In genomic region chr7:116610210-116610609, GRCh38 we compare ENCODE assay signal across 1 cellular context.
TF ChIP-seq lines count a peak whose summit lies in the region.

No MANE protein-coding gene starts in this region.

TF ChIP-seq in K562, 482 proteins besides CTCF, POLR2A, EP300 and RAD21 (continued from another document and continues in another):
- TF ChIP-seq ATF4 (CRISPR knock-in tag; IDR thresholded peaks at IDR 0.05) (no peak), ZNF282 (CRISPR knock-in tag; IDR thresholded peaks at IDR 0.05) (no peak), REST (CRISPR knock-in tag; IDR thresholded peaks at IDR 0.05; ENCODE audit: low read depth) (no peak), HMG20B (CRISPR knock-in tag; IDR thresholded peaks at IDR 0.05) (no peak), NFYB (IDR thresholded peaks at IDR 0.05; ENCODE audit: extremely low read depth, insufficient read length) (no peak), GATAD2B (IDR thresholded peaks at IDR 0.05; ENCODE audit: borderline replicate concordance) (no peak), FOXM1 (IDR thresholded peaks at IDR 0.05; ENCODE audit: low read depth) (0 out of 2 replicates have a peak, but pooled peaks have one; percentile 16), FOXM1 (CRISPR knock-in tag; IDR thresholded peaks at IDR 0.05; ENCODE audit: low read depth) (no peak), HDAC3 (IDR thresholded peaks at IDR 0.05; ENCODE audit: borderline replicate concordance, partially characterized antibody) (no peak), ZNF589 (CRISPR knock-in tag; IDR thresholded peaks at IDR 0.05; ENCODE audit: low read depth) (no peak), ZBTB8A (IDR thresholded peaks at IDR 0.05; ENCODE audit: partially characterized antibody) (no peak), ZNF583 (CRISPR knock-in tag; IDR thresholded peaks at IDR 0.05) (no peak), SOX6 (IDR thresholded peaks at IDR 0.05) (peak; percentile 88; the same call in 1 of the 2 replicates), SIX5 (IDR thresholded peaks at IDR 0.05; ENCODE audit: borderline replicate concordance in 1 of 2, insufficient read depth in 1 of 2, low read depth in 1 of 2, low read length in 2 of 2) (no peak), TARDBP (IDR thresholded peaks at IDR 0.05) (no peak), ZNF232 (CRISPR knock-in tag; IDR thresholded peaks at IDR 0.05) (no peak), RBM39 (optimal IDR thresholded peaks at IDR 0.05; ENCODE audit: low read depth, low read length) (no peak), CBX5 (IDR thresholded peaks at IDR 0.05; ENCODE audit: borderline replicate concordance, low read depth) (no peak), HOXB6 (CRISPR knock-in tag; IDR thresholded peaks at IDR 0.05; ENCODE audit: borderline replicate concordance) (no peak), ZSCAN29 (IDR thresholded peaks at IDR 0.05) (no peak), NFRKB (IDR thresholded peaks at IDR 0.05; ENCODE audit: low read depth) (no peak), POLR3A (IDR thresholded peaks at IDR 0.05; ENCODE audit: borderline replicate concordance, extremely low read depth, insufficient read depth, insufficient read length) (no peak), NCOA1 (IDR thresholded peaks at IDR 0.05; ENCODE audit: low read depth) (no peak), MYBL2 (IDR thresholded peaks at IDR 0.05; ENCODE audit: low read depth) (no peak), MYBL2 (CRISPR knock-in tag; IDR thresholded peaks at IDR 0.05; ENCODE audit: borderline replicate concordance) (no peak), RCOR1 (IDR thresholded peaks at IDR 0.05; ENCODE audit: borderline replicate concordance in 1 of 2, low read depth in 2 of 2, low read length in 2 of 2) (peak in 1 of 2 experiments; percentile 93; a peak in 3 of 4 replicates), CREB1 (IDR thresholded peaks at IDR 0.05) (no peak), CREB1 (CRISPR knock-in tag; IDR thresholded peaks at IDR 0.05) (no peak), KHSRP (IDR thresholded peaks at IDR 0.05) (no peak), SRSF3 (IDR thresholded peaks at IDR 0.05; ENCODE audit: insufficient read depth, low read length) (no peak), JUND (IDR thresholded peaks at IDR 0.05; ENCODE audit: borderline replicate concordance, low read depth, low read length) (peak; percentile 86), JUND (tag; IDR thresholded peaks at IDR 0.05; ENCODE audit: borderline replicate concordance, low read depth, low read length) (peak; percentile 87; the same call in 2 of the 3 replicates), E2F3 (CRISPR knock-in tag; IDR thresholded peaks at IDR 0.05) (no peak), MCM7 (IDR thresholded peaks at IDR 0.05) (no peak), VEZF1 (CRISPR knock-in tag; IDR thresholded peaks at IDR 0.05) (peak; percentile 36; the same call in 1 of the 2 replicates), TEAD2 (tag; IDR thresholded peaks at IDR 0.05) (no peak), SUPT5H (IDR thresholded peaks at IDR 0.05) (no peak), ZNF766 (CRISPR knock-in tag; conservative IDR thresholded peaks at IDR 0.05) (no peak), CSDE1 (IDR thresholded peaks at IDR 0.05) (no peak), ATF7 (IDR thresholded peaks at IDR 0.05) (no peak), SIN3B (IDR thresholded peaks at IDR 0.05; ENCODE audit: low read depth) (no peak), BRF2 (IDR thresholded peaks at IDR 0.05; ENCODE audit: borderline replicate concordance, insufficient read depth, insufficient read length) (no peak), HDAC2 (IDR thresholded peaks at IDR 0.05) (peak; percentile 61), MYNN (IDR thresholded peaks at IDR 0.05) (no peak), MYNN (CRISPR knock-in tag; IDR thresholded peaks at IDR 0.05) (no peak), POLR2G (IDR thresholded peaks at IDR 0.05; ENCODE audit: low read depth, low read length) (no peak), NR2C2 (CRISPR knock-in tag; IDR thresholded peaks at IDR 0.05) (no peak), NR2C2 (tag; IDR thresholded peaks at IDR 0.05) (peak; percentile 67; the same call in 1 of the 2 replicates), SP1 (CRISPR knock-in tag; IDR thresholded peaks at IDR 0.05) (no peak), TCF7L2 (IDR thresholded peaks at IDR 0.05; ENCODE audit: low read depth, low read length) (no peak), HNRNPL (IDR thresholded peaks at IDR 0.05; ENCODE audit: low read depth, low read length) (no peak), CBX2 (IDR thresholded peaks at IDR 0.05; ENCODE audit: insufficient read depth, low read length, poor library complexity, severe bottlenecking) (no peak), CEBPB (tag; IDR thresholded peaks at IDR 0.05) (peak; percentile 73), PHB (CRISPR knock-in tag; IDR thresholded peaks at IDR 0.05) (no peak)
- TF ChIP-seq, protein P1, sequence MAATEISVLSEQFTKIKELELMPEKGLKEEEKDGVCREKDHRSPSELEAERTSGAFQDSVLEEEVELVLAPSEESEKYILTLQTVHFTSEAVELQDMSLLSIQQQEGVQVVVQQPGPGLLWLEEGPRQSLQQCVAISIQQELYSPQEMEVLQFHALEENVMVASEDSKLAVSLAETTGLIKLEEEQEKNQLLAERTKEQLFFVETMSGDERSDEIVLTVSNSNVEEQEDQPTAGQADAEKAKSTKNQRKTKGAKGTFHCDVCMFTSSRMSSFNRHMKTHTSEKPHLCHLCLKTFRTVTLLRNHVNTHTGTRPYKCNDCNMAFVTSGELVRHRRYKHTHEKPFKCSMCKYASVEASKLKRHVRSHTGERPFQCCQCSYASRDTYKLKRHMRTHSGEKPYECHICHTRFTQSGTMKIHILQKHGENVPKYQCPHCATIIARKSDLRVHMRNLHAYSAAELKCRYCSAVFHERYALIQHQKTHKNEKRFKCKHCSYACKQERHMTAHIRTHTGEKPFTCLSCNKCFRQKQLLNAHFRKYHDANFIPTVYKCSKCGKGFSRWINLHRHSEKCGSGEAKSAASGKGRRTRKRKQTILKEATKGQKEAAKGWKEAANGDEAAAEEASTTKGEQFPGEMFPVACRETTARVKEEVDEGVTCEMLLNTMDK (IDR thresholded peaks at IDR 0.05; ENCODE audit: borderline replicate concordance, insufficient read depth, low read depth, low read length, poor library complexity, severe bottlenecking) = no peak
- TF ChIP-seq, protein P2, sequence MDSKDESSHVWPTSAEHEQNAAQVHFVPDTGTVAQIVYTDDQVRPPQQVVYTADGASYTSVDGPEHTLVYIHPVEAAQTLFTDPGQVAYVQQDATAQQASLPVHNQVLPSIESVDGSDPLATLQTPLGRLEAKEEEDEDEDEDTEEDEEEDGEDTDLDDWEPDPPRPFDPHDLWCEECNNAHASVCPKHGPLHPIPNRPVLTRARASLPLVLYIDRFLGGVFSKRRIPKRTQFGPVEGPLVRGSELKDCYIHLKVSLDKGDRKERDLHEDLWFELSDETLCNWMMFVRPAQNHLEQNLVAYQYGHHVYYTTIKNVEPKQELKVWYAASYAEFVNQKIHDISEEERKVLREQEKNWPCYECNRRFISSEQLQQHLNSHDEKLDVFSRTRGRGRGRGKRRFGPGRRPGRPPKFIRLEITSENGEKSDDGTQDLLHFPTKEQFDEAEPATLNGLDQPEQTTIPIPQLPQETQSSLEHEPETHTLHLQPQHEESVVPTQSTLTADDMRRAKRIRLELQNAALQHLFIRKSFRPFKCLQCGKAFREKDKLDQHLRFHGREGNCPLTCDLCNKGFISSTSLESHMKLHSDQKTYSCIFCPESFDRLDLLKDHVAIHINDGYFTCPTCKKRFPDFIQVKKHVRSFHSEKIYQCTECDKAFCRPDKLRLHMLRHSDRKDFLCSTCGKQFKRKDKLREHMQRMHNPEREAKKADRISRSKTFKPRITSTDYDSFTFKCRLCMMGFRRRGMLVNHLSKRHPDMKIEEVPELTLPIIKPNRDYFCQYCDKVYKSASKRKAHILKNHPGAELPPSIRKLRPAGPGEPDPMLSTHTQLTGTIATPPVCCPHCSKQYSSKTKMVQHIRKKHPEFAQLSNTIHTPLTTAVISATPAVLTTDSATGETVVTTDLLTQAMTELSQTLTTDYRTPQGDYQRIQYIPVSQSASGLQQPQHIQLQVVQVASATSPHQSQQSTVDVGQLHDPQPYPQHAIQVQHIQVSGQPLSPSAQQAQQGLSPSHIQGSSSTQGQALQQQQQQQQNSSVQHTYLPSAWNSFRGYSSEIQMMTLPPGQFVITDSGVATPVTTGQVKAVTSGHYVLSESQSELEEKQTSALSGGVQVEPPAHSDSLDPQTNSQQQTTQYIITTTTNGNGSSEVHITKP (IDR thresholded peaks at IDR 0.05; ENCODE audit: partially characterized antibody) = no peak
- TF ChIP-seq, protein P3, sequence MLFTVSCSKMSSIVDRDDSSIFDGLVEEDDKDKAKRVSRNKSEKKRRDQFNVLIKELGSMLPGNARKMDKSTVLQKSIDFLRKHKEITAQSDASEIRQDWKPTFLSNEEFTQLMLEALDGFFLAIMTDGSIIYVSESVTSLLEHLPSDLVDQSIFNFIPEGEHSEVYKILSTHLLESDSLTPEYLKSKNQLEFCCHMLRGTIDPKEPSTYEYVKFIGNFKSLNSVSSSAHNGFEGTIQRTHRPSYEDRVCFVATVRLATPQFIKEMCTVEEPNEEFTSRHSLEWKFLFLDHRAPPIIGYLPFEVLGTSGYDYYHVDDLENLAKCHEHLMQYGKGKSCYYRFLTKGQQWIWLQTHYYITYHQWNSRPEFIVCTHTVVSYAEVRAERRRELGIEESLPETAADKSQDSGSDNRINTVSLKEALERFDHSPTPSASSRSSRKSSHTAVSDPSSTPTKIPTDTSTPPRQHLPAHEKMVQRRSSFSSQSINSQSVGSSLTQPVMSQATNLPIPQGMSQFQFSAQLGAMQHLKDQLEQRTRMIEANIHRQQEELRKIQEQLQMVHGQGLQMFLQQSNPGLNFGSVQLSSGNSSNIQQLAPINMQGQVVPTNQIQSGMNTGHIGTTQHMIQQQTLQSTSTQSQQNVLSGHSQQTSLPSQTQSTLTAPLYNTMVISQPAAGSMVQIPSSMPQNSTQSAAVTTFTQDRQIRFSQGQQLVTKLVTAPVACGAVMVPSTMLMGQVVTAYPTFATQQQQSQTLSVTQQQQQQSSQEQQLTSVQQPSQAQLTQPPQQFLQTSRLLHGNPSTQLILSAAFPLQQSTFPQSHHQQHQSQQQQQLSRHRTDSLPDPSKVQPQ (CRISPR knock-in tag; IDR thresholded peaks at IDR 0.05; ENCODE audit: borderline replicate concordance) = no peak
- TF ChIP-seq, protein P4, sequence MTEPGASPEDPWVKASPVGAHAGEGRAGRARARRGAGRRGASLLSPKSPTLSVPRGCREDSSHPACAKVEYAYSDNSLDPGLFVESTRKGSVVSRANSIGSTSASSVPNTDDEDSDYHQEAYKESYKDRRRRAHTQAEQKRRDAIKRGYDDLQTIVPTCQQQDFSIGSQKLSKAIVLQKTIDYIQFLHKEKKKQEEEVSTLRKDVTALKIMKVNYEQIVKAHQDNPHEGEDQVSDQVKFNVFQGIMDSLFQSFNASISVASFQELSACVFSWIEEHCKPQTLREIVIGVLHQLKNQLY (CRISPR knock-in tag; conservative IDR thresholded peaks at IDR 0.05) = no peak
